Comparison of ENCODE assay signal across 8 cellular contexts in the genomic region with DNA sequence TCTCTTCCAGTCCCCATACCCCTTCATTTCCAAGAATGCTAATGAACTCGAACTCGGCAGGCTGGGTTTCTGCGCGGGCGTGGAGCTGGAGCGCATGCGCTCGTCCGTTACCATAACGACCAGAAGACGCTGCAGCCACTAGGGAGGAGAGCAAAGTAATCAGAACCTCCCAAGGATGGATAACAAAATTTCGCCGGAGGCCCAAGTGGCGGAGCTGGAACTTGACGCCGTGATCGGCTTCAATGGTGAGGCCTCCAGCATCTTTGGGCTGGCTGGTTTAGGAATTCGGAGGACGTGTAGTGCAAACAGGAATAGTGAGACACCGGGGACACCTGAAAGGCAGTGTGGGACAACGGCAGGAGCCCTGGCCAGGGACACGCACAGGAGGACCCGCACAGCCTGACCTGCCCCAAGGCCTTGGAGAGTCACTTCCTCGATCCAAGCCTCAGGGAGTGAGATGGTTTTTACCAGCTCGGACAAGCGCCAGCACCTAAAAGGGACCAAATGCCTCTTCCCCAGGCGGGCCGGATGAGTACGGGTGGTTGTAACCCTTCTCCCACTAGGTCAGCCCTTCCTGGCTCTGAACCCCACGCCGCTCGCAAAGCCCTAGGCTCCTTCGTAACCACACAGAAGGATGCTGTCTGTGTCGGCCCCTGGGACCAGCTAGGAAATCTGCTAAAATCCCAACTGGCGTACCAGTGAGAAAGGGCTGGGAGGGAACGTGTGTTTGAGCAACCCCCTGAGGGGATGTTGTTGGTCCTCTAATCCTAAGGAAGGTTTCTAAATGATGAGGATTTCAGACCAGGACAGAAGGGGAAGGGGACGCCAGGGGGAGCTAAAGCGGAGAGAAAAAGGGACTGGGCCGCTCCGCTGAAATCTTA. TPM values are rescaled to one million over a fixed set of nuclear protein-coding genes. Genes with fewer than 3 reads are reported as not detected.
DNase-seq lines count a peak whose midpoint lies in the region; ATAC-seq, FAIRE-seq and TF ChIP-seq lines count a peak whose summit lies in the region.

A gene with protein sequence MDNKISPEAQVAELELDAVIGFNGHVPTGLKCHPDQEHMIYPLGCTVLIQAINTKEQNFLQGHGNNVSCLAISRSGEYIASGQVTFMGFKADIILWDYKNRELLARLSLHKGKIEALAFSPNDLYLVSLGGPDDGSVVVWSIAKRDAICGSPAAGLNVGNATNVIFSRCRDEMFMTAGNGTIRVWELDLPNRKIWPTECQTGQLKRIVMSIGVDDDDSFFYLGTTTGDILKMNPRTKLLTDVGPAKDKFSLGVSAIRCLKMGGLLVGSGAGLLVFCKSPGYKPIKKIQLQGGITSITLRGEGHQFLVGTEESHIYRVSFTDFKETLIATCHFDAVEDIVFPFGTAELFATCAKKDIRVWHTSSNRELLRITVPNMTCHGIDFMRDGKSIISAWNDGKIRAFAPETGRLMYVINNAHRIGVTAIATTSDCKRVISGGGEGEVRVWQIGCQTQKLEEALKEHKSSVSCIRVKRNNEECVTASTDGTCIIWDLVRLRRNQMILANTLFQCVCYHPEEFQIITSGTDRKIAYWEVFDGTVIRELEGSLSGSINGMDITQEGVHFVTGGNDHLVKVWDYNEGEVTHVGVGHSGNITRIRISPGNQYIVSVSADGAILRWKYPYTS (plus strand): TSS at position 122 of the 881 bp plus-strand sequence. CDS start 54 bp downstream, at position 176.

- H3K36me3 ChIP-seq in KOPT-K1 (ENCODE audit: insufficient read depth, low read length) (no peaks in the 10 kb centered on the region), SU-DHL-6 (ENCODE audit: low read length) (no peaks in the 10 kb centered on the region), cardiac muscle cell (no peaks in the 10 kb centered on the region), pancreas (no peaks in the 10 kb centered on the region), thymus (ENCODE audit: control insufficient read depth, insufficient read depth) (no peaks in the 10 kb centered on the region)

- peak within 1 kb of the TSS; percentile 87 for H2AFZ ChIP-seq in SU-DHL-6 (ENCODE audit: low read depth, low read length, severe bottlenecking)

- peak within 1 kb of the TSS; percentile 86 for H3K9ac ChIP-seq in SU-DHL-6 (ENCODE audit: low read length)

- TF ChIP-seq CTCF in SU-DHL-6 (IDR thresholded peaks at IDR 0.05; ENCODE audit: insufficient read depth, low read length, poor library complexity, severe bottlenecking) = peak; percentile 58
- TF ChIP-seq CTCF in cardiac muscle cell (IDR thresholded peaks at IDR 0.05; ENCODE audit: low read depth, low read length) = peak; percentile 88
- peak in 3 of 4 donors; percentile 46 to 54 (median 48) for TF ChIP-seq CTCF in pancreas (IDR thresholded peaks at IDR 0.05)

- H3K9me2 ChIP-seq in SU-DHL-6 (replicated peaks; ENCODE audit: insufficient read depth, low read length) = no peaks in the 10 kb centered on the region

- H3K9me3 ChIP-seq in KOPT-K1 (ENCODE audit: insufficient read depth, low read length, poor library complexity, severe bottlenecking) = no peaks in the 10 kb centered on the region
- H3K9me3 ChIP-seq in SU-DHL-6 (ENCODE audit: insufficient read depth, low read length) = no peaks in the 10 kb centered on the region
- no peaks in the 10 kb centered on the region for H3K9me3 ChIP-seq in cardiac muscle cell (ENCODE audit: low read depth)
- H3K9me3 ChIP-seq in pancreas = no peaks in the 10 kb centered on the region
- no peaks in the 10 kb centered on the region for H3K9me3 ChIP-seq in thymus (ENCODE audit: control insufficient read depth)

- WGBS in pancreas, 2 donors = 11 to 12% methylated on average over 40 of the region's 40 CpGs
- 3% methylated on average over 40 of the region's 40 CpGs for WGBS in thymus

- H3K4me3 ChIP-seq in SU-DHL-6 (ENCODE audit: insufficient read depth, low read length, poor library complexity, severe bottlenecking) (peak within 1 kb of the TSS; percentile 97), cardiac muscle cell (peak within 1 kb of the TSS; percentile 92), pancreas (peak within 1 kb of the TSS; percentile 64 to 92 (median 68)), thymus (ENCODE audit: low read length) (peak within 1 kb of the TSS; percentile 88)

- H3F3A ChIP-seq in SU-DHL-6 (ENCODE audit: insufficient read depth) = no peaks in the 10 kb centered on the region; the same call in 1 of the 2 replicates

- H3K79me2 ChIP-seq in SU-DHL-6 (ENCODE audit: insufficient read depth, low read length) = peaks cover 25% of the 10 kb centered on the region

- H3K27ac ChIP-seq in KOPT-K1 (ENCODE audit: low read depth, low read length, poor library complexity, severe bottlenecking) (peak within 1 kb of the TSS; percentile 56), SU-DHL-6 (ENCODE audit: low read depth, low read length) (peak within 1 kb of the TSS; percentile 43), cardiac muscle cell (peak within 1 kb of the TSS; percentile 41), pancreas (peak within 1 kb of the TSS in 1 of 4 donors; percentile 35), thymus (ENCODE audit: low read depth) (no peak within 1 kb of the TSS)

- H3K4me1 ChIP-seq in cardiac muscle cell (ENCODE audit: low read depth) = no peaks in the 10 kb centered on the region
- H3K4me1 ChIP-seq in pancreas = peaks cover 0 to 14% (median 4%) of the 10 kb centered on the region in 3 donors
- peaks cover 5% of the 10 kb centered on the region for H3K4me1 ChIP-seq in thymus (ENCODE audit: control insufficient read depth, insufficient read depth, low read length)

- DNase-seq in NCI-H2171 treated with DMSO at 0.1 percent for 48 hours (lab: John Stamatoyannopoulos, UW) (peak; percentile 35), NCI-H2171 (lab: John Stamatoyannopoulos, UW) (no peak), cardiac muscle cell (ENCODE audit: low read depth in 1 of 2, low spot score in 1 of 2) (peak; percentile 84 to 87), pancreas (peak; percentile 64 to 85 (median 75))
- DNase-seq in activated naive CD8-positive, alpha-beta T cell treated with anti-CD3 and anti-CD28 coated beads, Interleukin-2, amount 50 U/mL, for 16 hours (ENCODE audit: low read depth, low spot score) = peak; percentile 45

- peak within 1 kb of the TSS; percentile 94 for H3K4me2 ChIP-seq in SU-DHL-6 (ENCODE audit: low read depth, low read length, poor library complexity, severe bottlenecking)

- H3K27me3 ChIP-seq in SU-DHL-6 (ENCODE audit: low read length) (no peaks in the 10 kb centered on the region), cardiac muscle cell (no peaks in the 10 kb centered on the region), pancreas (no peaks in the 10 kb centered on the region), thymus (ENCODE audit: control insufficient read depth, insufficient read depth) (no peaks in the 10 kb centered on the region)

- peak; percentile 61 for FAIRE-seq in pancreas (lab: Jason Lieb, UNC)

- ATAC-seq in pancreas = peak; percentile 85 to 94 (median 89)

- H4K20me1 ChIP-seq in SU-DHL-6 (ENCODE audit: low read depth, low read length) = no peaks in the 10 kb centered on the region

- intact Hi-C loops in pancreas (cut with DNase I) = no loop called here

RNA-seq across cellular contexts. Expression of the gene that starts here (rescaled TPM):
- total RNA-seq in cardiac muscle cell (not detected in 2 replicates), pancreas (not detected)
- polyA plus RNA-seq in cardiac muscle cell (0.50 and 0.75 TPM in 2 replicates), pancreas (not detected), thymus (1.6 TPM)

Comparison
In these comparisons a context has a peak if more than half of its experiments do, and no peak if none do; other contexts are left out.
1. Peak in DNase-seq, H3K4me3 ChIP-seq and H3K27ac ChIP-seq in cardiac muscle cell; RNA of the gene not detected or under 1 TPM.
2. Peak in DNase-seq, ATAC-seq and H3K4me3 ChIP-seq in pancreas; RNA of the gene not detected or under 1 TPM.